37 cellular contexts compared by ENCODE assay signal in the genomic region with DNA sequence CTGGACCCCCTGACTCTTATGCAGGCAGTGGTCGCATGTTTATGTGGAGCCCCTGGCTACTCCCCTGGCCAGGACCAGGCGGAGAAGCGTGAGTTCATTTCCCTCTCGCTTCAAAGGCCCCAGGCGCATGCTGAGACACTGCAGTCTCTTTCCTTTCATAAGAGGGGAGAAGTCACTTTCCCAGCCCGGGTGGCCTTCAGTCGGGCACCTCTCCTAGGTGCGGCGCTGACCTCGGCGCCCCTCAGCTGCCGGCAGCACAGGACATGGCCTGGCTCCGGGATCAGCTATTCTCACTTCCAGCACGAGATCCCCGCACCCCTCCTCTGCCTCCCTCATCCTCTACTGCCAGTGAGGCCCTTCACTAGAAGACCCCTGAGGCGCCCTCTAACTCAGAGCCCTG.
"Had no signal": no experiment of that assay in that cellular context is flagged by ENCODE, and none has a peak within 500 bp of the region (broad histone marks: within the 10 kb centered on the region; RNA-seq: fewer than 3 reads in every experiment).

No MANE protein-coding gene starts in this region.

- H3K4me1 Mint-ChIP-seq: activated B cell treated with CpG ODN at 0.5 μM for 24 hours; activated CD4-positive, alpha-beta T cell treated with anti-CD3 and anti-CD28 coated beads, Interleukin-2, amount 10 ng/mL, durations not matched to agents 24 days and 14 days; activated CD8-positive, alpha-beta memory T cell treated with anti-CD3 and anti-CD28 coated beads, Interleukin-2, amount 10 ng/mL, durations not matched to agents 7 days and 5 days; activated naive CD8-positive, alpha-beta T cell treated with anti-CD3 and anti-CD28 coated beads for 36 hours; activated T-helper 17 cell treated with anti-CD3 and anti-CD28 coated beads, Interleukin-2, amount 50 U/mL, for 72 hours; central memory CD8-positive, alpha-beta T cell had no signal

- H3K27me3 Mint-ChIP-seq: activated CD4-positive, alpha-beta T cell treated with anti-CD3 and anti-CD28 coated beads, Interleukin-2, amount 10 ng/mL, durations not matched to agents 24 days and 14 days; activated CD8-positive, alpha-beta T cell treated with anti-CD3 and anti-CD28 coated beads for 36 hours; central memory CD8-positive, alpha-beta T cell had no signal

- H3K9me3 ChIP-seq: adrenal gland, body of pancreas, breast epithelium had no signal

- H3K4me1 ChIP-seq: adrenal gland, body of pancreas, breast epithelium had no signal

- ATAC-seq: activated CD8-positive, alpha-beta memory T cell treated with anti-CD3 and anti-CD28 coated beads, Interleukin-2, amount 10 ng/mL, durations not matched to agents 7 days and 5 days; activated CD8-positive, alpha-beta T cell treated with anti-CD3 and anti-CD28 coated beads for 36 hours; activated T-helper 17 cell treated with anti-CD3 and anti-CD28 coated beads, Interleukin-2, amount 50 U/mL, for 72 hours; body of pancreas had no signal

- H3K4me3 ChIP-seq: adrenal gland, body of pancreas, breast epithelium had no signal

- H3K27ac Mint-ChIP-seq: activated B cell treated with CpG ODN at 0.5 μM for 24 hours; activated CD4-positive, alpha-beta memory T cell treated with anti-CD3 and anti-CD28 coated beads for 36 hours; activated CD4-positive, alpha-beta T cell treated with anti-CD3 and anti-CD28 coated beads, Interleukin-2, amount 10 ng/mL, durations not matched to agents 24 days and 14 days; activated CD8-positive, alpha-beta memory T cell treated with anti-CD3 and anti-CD28 coated beads, Interleukin-2, amount 10 ng/mL, durations not matched to agents 7 days and 5 days; activated CD8-positive, alpha-beta T cell treated with anti-CD3 and anti-CD28 coated beads for 36 hours; activated naive CD4-positive, alpha-beta T cell treated with anti-CD3 and anti-CD28 coated beads for 36 hours; activated naive CD4-positive, alpha-beta T cell treated with anti-CD3 and anti-CD28 coated beads, Interleukin-2, amount 50 U/mL, for 72 hours; activated naive CD8-positive, alpha-beta T cell treated with anti-CD3 and anti-CD28 coated beads for 36 hours; activated T-cell treated with anti-CD3 and anti-CD28 coated beads, Interleukin-2, amount 50 U/mL, for 72 hours; activated T-helper 1 cell treated with anti-CD3 and anti-CD28 coated beads, Interleukin-12 subunit alpha, Interleukin-12 subunit beta, Interleukin-2, Interleukin-4 antibody, amounts not matched to agents 30 ng/mL and 10 ng/mL and 1 ng/mL, durations not matched to agents 14 hours and 24 hours and 36 hours; activated T-helper 17 cell treated with anti-CD3 and anti-CD28 coated beads, Interleukin-2, amount 50 U/mL, for 72 hours; T-helper 1 cell treated with Interleukin-12 subunit alpha and Interleukin-12 subunit beta and Interleukin-4 antibody, amounts not matched to agents 30 μg/mL and 1 μg/mL, for 36 hours; T-helper 2 cell treated with Interferon-gamma antibody and Interleukin-4, amounts not matched to agents 5 μg/mL and 100 μg/mL, for 36 hours had no signal

- H3K4me3 Mint-ChIP-seq: activated B cell treated with CpG ODN at 0.5 μM for 24 hours; activated CD4-positive, alpha-beta memory T cell treated with anti-CD3 and anti-CD28 coated beads for 36 hours; activated CD4-positive, alpha-beta T cell treated with anti-CD3 and anti-CD28 coated beads, Interleukin-2, amount 10 ng/mL, durations not matched to agents 24 days and 14 days; activated CD8-positive, alpha-beta memory T cell treated with anti-CD3 and anti-CD28 coated beads, Interleukin-2, amount 10 ng/mL, durations not matched to agents 7 days and 5 days; activated CD8-positive, alpha-beta T cell treated with anti-CD3 and anti-CD28 coated beads for 36 hours; activated naive CD4-positive, alpha-beta T cell treated with anti-CD3 and anti-CD28 coated beads for 36 hours; activated naive CD8-positive, alpha-beta T cell treated with anti-CD3 and anti-CD28 coated beads for 36 hours; activated T-cell treated with anti-CD3 and anti-CD28 coated beads, Interleukin-2, amount 50 U/mL, for 4 hours; activated T-cell treated with anti-CD3 and anti-CD28 coated beads, Interleukin-2, amount 50 U/mL, for 72 hours; activated T-helper 1 cell treated with anti-CD3 and anti-CD28 coated beads, Interleukin-12 subunit alpha, Interleukin-12 subunit beta, Interleukin-2, Interleukin-4 antibody, amounts not matched to agents 30 ng/mL and 10 ng/mL and 1 ng/mL, durations not matched to agents 14 hours and 24 hours and 36 hours; activated T-helper 17 cell treated with anti-CD3 and anti-CD28 coated beads, Interleukin-2, amount 50 U/mL, for 72 hours; central memory CD8-positive, alpha-beta T cell; T-helper 1 cell treated with Interleukin-12 subunit alpha and Interleukin-12 subunit beta and Interleukin-4 antibody, amounts not matched to agents 30 μg/mL and 1 μg/mL, for 36 hours; T-helper 2 cell treated with Interferon-gamma antibody and Interleukin-4, amounts not matched to agents 5 μg/mL and 100 μg/mL, for 36 hours had no signal

- H3K9me3 Mint-ChIP-seq: activated B cell treated with CpG ODN at 0.5 μM for 24 hours; activated CD4-positive, alpha-beta memory T cell treated with anti-CD3 and anti-CD28 coated beads for 36 hours; activated CD4-positive, alpha-beta T cell treated with anti-CD3 and anti-CD28 coated beads, Interleukin-2, amount 10 ng/mL, durations not matched to agents 24 days and 14 days; activated CD8-positive, alpha-beta T cell treated with anti-CD3 and anti-CD28 coated beads for 36 hours; activated naive CD4-positive, alpha-beta T cell treated with anti-CD3 and anti-CD28 coated beads for 36 hours; activated naive CD4-positive, alpha-beta T cell treated with anti-CD3 and anti-CD28 coated beads, Interleukin-2, amount 50 U/mL, for 72 hours; activated naive CD8-positive, alpha-beta T cell treated with anti-CD3 and anti-CD28 coated beads for 36 hours; activated T-cell treated with anti-CD3 and anti-CD28 coated beads, Interleukin-2, amount 50 U/mL, for 4 hours; activated T-cell treated with anti-CD3 and anti-CD28 coated beads, Interleukin-2, amount 50 U/mL, for 72 hours; activated T-helper 1 cell treated with anti-CD3 and anti-CD28 coated beads, Interleukin-12 subunit alpha, Interleukin-12 subunit beta, Interleukin-2, Interleukin-4 antibody, amounts not matched to agents 30 ng/mL and 10 ng/mL and 1 ng/mL, durations not matched to agents 14 hours and 24 hours and 36 hours; activated T-helper 17 cell treated with anti-CD3 and anti-CD28 coated beads, Interleukin-2, amount 50 U/mL, for 72 hours; central memory CD8-positive, alpha-beta T cell; T-helper 1 cell treated with Interleukin-12 subunit alpha and Interleukin-12 subunit beta and Interleukin-4 antibody, amounts not matched to agents 30 μg/mL and 1 μg/mL, for 36 hours; T-helper 2 cell treated with Interferon-gamma antibody and Interleukin-4, amounts not matched to agents 5 μg/mL and 100 μg/mL, for 36 hours had no signal

- H3K27ac ChIP-seq: adrenal gland, body of pancreas, brain microvascular endothelial cell, breast epithelium, VCaP had no signal

- H3K36me3 ChIP-seq: adrenal gland, brain microvascular endothelial cell, breast epithelium had no signal

- DNase-seq: activated B cell treated with CpG ODN at 0.5 μM for 24 hours; activated CD4-positive, alpha-beta memory T cell treated with anti-CD3 and anti-CD28 coated beads for 36 hours; activated CD4-positive, alpha-beta T cell treated with anti-CD3 and anti-CD28 coated beads for 4 hours; activated CD4-positive, alpha-beta T cell treated with anti-CD3 and anti-CD28 coated beads, Interleukin-2, amount 10 ng/mL, durations not matched to agents 24 days and 14 days; activated CD4-positive, alpha-beta T cell treated with anti-CD3 and anti-CD28 coated beads, Interleukin-2, amount 50 U/mL, for 1 hour; activated CD4-positive, alpha-beta T cell treated with anti-CD3 and anti-CD28 coated beads, Interleukin-2, amount 50 U/mL, for 4 hours; activated CD4-positive, CD25-positive, alpha-beta regulatory T cell treated with anti-CD3 and anti-CD28 coated beads, Interleukin-2, amount 50 U/mL, for 72 hours; activated CD8-positive, alpha-beta memory T cell treated with anti-CD3 and anti-CD28 coated beads, Interleukin-2, amount 10 ng/mL, durations not matched to agents 7 days and 5 days; activated CD8-positive, alpha-beta T cell treated with anti-CD3 and anti-CD28 coated beads for 36 hours; activated effector memory CD4-positive, alpha-beta T cell treated with anti-CD3 and anti-CD28 coated beads, Interleukin-2, amount 50 U/mL, for 16 hours; activated gamma-delta T cell treated with Interleukin-2 at 50 U/mL for 16 hours; activated naive CD4-positive, alpha-beta T cell; activated naive CD4-positive, alpha-beta T cell treated with anti-CD3 and anti-CD28 coated beads for 36 hours; activated naive CD4-positive, alpha-beta T cell treated with anti-CD3 and anti-CD28 coated beads, Interleukin-2, amount 50 U/mL, for 16 hours; activated naive CD8-positive, alpha-beta T cell treated with anti-CD3 and anti-CD28 coated beads for 36 hours; activated T-cell treated with anti-CD3 and anti-CD28 coated beads for 4 hours; activated T-cell treated with anti-CD3 and anti-CD28 coated beads, Interleukin-2, amount 50 U/mL, for 1 hour; activated T-cell treated with anti-CD3 and anti-CD28 coated beads, Interleukin-2, amount 50 U/mL, for 4 hours; activated T-cell treated with anti-CD3 and anti-CD28 coated beads, Interleukin-2, amount 50 U/mL, for 72 hours; adrenal gland; amniotic stem cell; aorta; body of pancreas; brain microvascular endothelial cell; caudate nucleus; SW 1271; T-helper 1 cell; T-helper 2 cell; T-helper 9 cell had no signal

- H3K27me3 ChIP-seq: adrenal gland, body of pancreas, brain microvascular endothelial cell had no signal

- H3K36me3 Mint-ChIP-seq: activated CD4-positive, alpha-beta memory T cell treated with anti-CD3 and anti-CD28 coated beads for 36 hours; activated CD8-positive, alpha-beta memory T cell treated with anti-CD3 and anti-CD28 coated beads, Interleukin-2, amount 10 ng/mL, durations not matched to agents 7 days and 5 days; activated naive CD4-positive, alpha-beta T cell treated with anti-CD3 and anti-CD28 coated beads, Interleukin-2, amount 50 U/mL, for 72 hours; activated naive CD8-positive, alpha-beta T cell treated with anti-CD3 and anti-CD28 coated beads for 36 hours had no signal
